ENCODE assay signal across 1 cellular context in the genomic region with DNA sequence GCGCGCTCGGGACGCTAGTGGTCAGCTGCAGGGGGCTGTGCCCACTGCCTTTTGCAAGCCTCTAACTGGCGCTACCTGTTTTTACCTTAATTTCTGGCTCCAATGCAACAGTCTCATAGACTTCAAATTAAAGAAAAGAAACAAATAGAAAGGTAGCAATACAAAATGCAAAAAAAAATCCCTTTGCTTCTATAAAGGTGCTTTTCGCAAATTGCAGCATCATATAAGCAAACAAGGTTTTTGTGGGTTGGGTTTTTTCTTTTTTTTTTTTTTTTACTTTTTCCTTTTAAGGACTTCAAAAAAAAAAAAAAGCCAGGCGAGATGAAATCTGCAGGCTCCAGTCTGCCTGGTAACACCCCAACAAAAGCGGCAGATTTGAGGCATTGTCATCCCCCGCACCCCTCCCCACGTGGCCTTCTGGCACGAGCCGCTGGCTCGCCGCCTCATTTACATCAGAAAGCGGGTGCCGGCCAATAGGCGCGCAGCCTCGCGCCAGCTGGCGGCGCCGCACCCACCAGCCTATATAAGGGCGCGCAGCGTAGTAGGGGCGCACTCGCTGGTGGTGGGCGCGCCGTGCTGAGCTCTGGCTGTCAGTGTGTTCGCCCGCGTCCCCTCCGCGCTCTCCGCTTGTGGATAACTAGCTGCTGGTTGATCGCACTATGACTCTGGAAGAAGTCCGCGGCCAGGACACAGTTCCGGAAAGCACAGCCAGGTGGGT.
A peak's percentile ranks its signal among the peaks of the same experiment; 100 is the strongest.
TF ChIP-seq lines count a peak whose summit lies in the region.

Gene GADD45G, plus strand, starts transcription at position 550 of the 718 bp plus-strand sequence. Its CDS starts 110 bp downstream, at position 660.

TF ChIP-seq in H1, 55 proteins besides CTCF, POLR2A, EP300 and RAD21:
- 0 out of 2 replicates have a peak, but pooled peaks have one; percentile 7 for TF ChIP-seq RBBP5 (IDR thresholded peaks at IDR 0.05; ENCODE audit: borderline replicate concordance, low read depth, low read length)
- peak; percentile 98 for TF ChIP-seq TBP (IDR thresholded peaks at IDR 0.05; ENCODE audit: low read depth, low read length)
- peak; percentile 88 to 90; a peak in 3 of 4 replicates for TF ChIP-seq SIN3A (conservative IDR thresholded peaks at IDR 0.05 in 1 of 2, IDR thresholded peaks at IDR 0.05 in 1 of 2; ENCODE audit: low read depth in 1 of 2, low read length in 2 of 2)
- peak; percentile 95 for TF ChIP-seq GTF2F1 (IDR thresholded peaks at IDR 0.05; ENCODE audit: borderline replicate concordance, low read depth, low read length)
- TF ChIP-seq ASH2L (IDR thresholded peaks at IDR 0.05; ENCODE audit: low read length): peak; percentile 10
- peak; percentile 54; the same call in 1 of the 2 replicates for TF ChIP-seq SRF (IDR thresholded peaks at IDR 0.05; ENCODE audit: low read depth, low read length)
- peak; percentile 62; the same call in 1 of the 2 replicates for TF ChIP-seq EGR1 (IDR thresholded peaks at IDR 0.05; ENCODE audit: borderline replicate concordance, low read depth, low read length)
- peak; percentile 71 for TF ChIP-seq CREB1 (IDR thresholded peaks at IDR 0.05)
- TF ChIP-seq ZNF274 (IDR thresholded peaks at IDR 0.05; ENCODE audit: borderline replicate concordance, extremely low read depth, low read length): no peak
- peak; percentile 94 for TF ChIP-seq TAF7 (optimal IDR thresholded peaks at IDR 0.05; ENCODE audit: borderline replicate concordance, low read depth, low read length)
- TF ChIP-seq, protein P1, sequence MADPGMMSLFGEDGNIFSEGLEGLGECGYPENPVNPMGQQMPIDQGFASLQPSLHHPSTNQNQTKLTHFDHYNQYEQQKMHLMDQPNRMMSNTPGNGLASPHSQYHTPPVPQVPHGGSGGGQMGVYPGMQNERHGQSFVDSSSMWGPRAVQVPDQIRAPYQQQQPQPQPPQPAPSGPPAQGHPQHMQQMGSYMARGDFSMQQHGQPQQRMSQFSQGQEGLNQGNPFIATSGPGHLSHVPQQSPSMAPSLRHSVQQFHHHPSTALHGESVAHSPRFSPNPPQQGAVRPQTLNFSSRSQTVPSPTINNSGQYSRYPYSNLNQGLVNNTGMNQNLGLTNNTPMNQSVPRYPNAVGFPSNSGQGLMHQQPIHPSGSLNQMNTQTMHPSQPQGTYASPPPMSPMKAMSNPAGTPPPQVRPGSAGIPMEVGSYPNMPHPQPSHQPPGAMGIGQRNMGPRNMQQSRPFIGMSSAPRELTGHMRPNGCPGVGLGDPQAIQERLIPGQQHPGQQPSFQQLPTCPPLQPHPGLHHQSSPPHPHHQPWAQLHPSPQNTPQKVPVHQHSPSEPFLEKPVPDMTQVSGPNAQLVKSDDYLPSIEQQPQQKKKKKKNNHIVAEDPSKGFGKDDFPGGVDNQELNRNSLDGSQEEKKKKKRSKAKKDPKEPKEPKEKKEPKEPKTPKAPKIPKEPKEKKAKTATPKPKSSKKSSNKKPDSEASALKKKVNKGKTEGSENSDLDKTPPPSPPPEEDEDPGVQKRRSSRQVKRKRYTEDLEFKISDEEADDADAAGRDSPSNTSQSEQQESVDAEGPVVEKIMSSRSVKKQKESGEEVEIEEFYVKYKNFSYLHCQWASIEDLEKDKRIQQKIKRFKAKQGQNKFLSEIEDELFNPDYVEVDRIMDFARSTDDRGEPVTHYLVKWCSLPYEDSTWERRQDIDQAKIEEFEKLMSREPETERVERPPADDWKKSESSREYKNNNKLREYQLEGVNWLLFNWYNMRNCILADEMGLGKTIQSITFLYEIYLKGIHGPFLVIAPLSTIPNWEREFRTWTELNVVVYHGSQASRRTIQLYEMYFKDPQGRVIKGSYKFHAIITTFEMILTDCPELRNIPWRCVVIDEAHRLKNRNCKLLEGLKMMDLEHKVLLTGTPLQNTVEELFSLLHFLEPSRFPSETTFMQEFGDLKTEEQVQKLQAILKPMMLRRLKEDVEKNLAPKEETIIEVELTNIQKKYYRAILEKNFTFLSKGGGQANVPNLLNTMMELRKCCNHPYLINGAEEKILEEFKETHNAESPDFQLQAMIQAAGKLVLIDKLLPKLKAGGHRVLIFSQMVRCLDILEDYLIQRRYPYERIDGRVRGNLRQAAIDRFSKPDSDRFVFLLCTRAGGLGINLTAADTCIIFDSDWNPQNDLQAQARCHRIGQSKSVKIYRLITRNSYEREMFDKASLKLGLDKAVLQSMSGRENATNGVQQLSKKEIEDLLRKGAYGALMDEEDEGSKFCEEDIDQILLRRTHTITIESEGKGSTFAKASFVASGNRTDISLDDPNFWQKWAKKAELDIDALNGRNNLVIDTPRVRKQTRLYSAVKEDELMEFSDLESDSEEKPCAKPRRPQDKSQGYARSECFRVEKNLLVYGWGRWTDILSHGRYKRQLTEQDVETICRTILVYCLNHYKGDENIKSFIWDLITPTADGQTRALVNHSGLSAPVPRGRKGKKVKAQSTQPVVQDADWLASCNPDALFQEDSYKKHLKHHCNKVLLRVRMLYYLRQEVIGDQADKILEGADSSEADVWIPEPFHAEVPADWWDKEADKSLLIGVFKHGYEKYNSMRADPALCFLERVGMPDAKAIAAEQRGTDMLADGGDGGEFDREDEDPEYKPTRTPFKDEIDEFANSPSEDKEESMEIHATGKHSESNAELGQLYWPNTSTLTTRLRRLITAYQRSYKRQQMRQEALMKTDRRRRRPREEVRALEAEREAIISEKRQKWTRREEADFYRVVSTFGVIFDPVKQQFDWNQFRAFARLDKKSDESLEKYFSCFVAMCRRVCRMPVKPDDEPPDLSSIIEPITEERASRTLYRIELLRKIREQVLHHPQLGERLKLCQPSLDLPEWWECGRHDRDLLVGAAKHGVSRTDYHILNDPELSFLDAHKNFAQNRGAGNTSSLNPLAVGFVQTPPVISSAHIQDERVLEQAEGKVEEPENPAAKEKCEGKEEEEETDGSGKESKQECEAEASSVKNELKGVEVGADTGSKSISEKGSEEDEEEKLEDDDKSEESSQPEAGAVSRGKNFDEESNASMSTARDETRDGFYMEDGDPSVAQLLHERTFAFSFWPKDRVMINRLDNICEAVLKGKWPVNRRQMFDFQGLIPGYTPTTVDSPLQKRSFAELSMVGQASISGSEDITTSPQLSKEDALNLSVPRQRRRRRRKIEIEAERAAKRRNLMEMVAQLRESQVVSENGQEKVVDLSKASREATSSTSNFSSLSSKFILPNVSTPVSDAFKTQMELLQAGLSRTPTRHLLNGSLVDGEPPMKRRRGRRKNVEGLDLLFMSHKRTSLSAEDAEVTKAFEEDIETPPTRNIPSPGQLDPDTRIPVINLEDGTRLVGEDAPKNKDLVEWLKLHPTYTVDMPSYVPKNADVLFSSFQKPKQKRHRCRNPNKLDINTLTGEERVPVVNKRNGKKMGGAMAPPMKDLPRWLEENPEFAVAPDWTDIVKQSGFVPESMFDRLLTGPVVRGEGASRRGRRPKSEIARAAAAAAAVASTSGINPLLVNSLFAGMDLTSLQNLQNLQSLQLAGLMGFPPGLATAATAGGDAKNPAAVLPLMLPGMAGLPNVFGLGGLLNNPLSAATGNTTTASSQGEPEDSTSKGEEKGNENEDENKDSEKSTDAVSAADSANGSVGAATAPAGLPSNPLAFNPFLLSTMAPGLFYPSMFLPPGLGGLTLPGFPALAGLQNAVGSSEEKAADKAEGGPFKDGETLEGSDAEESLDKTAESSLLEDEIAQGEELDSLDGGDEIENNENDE (IDR thresholded peaks at IDR 0.05; ENCODE audit: insufficient replicate concordance, low read length): peak; percentile 68
- TF ChIP-seq TAF1 (IDR thresholded peaks at IDR 0.05; ENCODE audit: low read depth, low read length): peak; percentile 95
- peak; percentile 52 for TF ChIP-seq NANOG (IDR thresholded peaks at IDR 0.05; ENCODE audit: insufficient read depth, low read depth, low read length, poor library complexity, severe bottlenecking)
- TF ChIP-seq POLR2AphosphoS5 (IDR thresholded peaks at IDR 0.05; ENCODE audit: low read depth, low read length): peak; percentile 99
- TF ChIP-seq POU5F1 (IDR thresholded peaks at IDR 0.05; ENCODE audit: low read depth, low read length): peak; percentile 88; the same call in 1 of the 2 replicates
- TF ChIP-seq, protein P2, sequence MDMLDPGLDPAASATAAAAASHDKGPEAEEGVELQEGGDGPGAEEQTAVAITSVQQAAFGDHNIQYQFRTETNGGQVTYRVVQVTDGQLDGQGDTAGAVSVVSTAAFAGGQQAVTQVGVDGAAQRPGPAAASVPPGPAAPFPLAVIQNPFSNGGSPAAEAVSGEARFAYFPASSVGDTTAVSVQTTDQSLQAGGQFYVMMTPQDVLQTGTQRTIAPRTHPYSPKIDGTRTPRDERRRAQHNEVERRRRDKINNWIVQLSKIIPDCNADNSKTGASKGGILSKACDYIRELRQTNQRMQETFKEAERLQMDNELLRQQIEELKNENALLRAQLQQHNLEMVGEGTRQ (IDR thresholded peaks at IDR 0.05; ENCODE audit: low read length): peak; percentile 73; the same call in 1 of the 2 replicates
- TF ChIP-seq BACH1 (IDR thresholded peaks at IDR 0.05; ENCODE audit: low read length): no peak
- no peak for TF ChIP-seq KDM1A (IDR thresholded peaks at IDR 0.05; ENCODE audit: borderline replicate concordance, low read length)
- peak; percentile 61; the same call in 1 of the 2 replicates for TF ChIP-seq TCF12 (IDR thresholded peaks at IDR 0.05; ENCODE audit: low read depth, low read length)
- TF ChIP-seq SUZ12 (IDR thresholded peaks at IDR 0.05; ENCODE audit: low read length): no peak
- no peak for TF ChIP-seq JUN (IDR thresholded peaks at IDR 0.05; ENCODE audit: low read depth, low read length)
- peak; percentile 83 for TF ChIP-seq RFX5 (IDR thresholded peaks at IDR 0.05; ENCODE audit: borderline replicate concordance, low read depth, low read length)
- TF ChIP-seq E2F6 (IDR thresholded peaks at IDR 0.05): peak; percentile 81
- TF ChIP-seq SP2 (IDR thresholded peaks at IDR 0.05; ENCODE audit: low read length): no peak
- peak; percentile 15; the same call in 1 of the 2 replicates for TF ChIP-seq YY1 (IDR thresholded peaks at IDR 0.05; ENCODE audit: low read depth, low read length)
- no peak for TF ChIP-seq CBX5 (IDR thresholded peaks at IDR 0.05; ENCODE audit: low read depth, low read length)
- TF ChIP-seq, protein P3, sequence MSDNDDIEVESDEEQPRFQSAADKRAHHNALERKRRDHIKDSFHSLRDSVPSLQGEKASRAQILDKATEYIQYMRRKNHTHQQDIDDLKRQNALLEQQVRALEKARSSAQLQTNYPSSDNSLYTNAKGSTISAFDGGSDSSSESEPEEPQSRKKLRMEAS (IDR thresholded peaks at IDR 0.05): peak; percentile 95
- TF ChIP-seq SP1 (IDR thresholded peaks at IDR 0.05; ENCODE audit: low read depth, low read length): peak; percentile 66
- peak; percentile 90 for TF ChIP-seq PHF8 (conservative IDR thresholded peaks at IDR 0.05; ENCODE audit: low read depth, low read length)
- TF ChIP-seq RNF2 (IDR thresholded peaks at IDR 0.05; ENCODE audit: borderline replicate concordance, low read depth, low read length, missing control alignments, poor library complexity, severe bottlenecking): no peak
- TF ChIP-seq SIX5 (IDR thresholded peaks at IDR 0.05; ENCODE audit: low read depth, low read length): no peak
- peak; percentile 49; the same call in 1 of the 2 replicates for TF ChIP-seq MAFK (IDR thresholded peaks at IDR 0.05; ENCODE audit: low read depth, low read length)
